In genomic region chr3:53821631-53822068, GRCh38 we compare ENCODE assay signal across 15 cellular contexts. TPM values are rescaled to one million over a fixed set of nuclear protein-coding genes. Genes with fewer than 3 reads are reported as not detected.
DNase-seq lines count a peak whose midpoint lies in the region; ATAC-seq and TF ChIP-seq lines count a peak whose summit lies in the region.
"Had no signal": no experiment of that assay in that cellular context is flagged by ENCODE, and none has a peak within 500 bp of the region (broad histone marks: within the 10 kb centered on the region; RNA-seq: fewer than 3 reads in every experiment).

No MANE protein-coding gene starts in this region.

- peaks cover 7% of the 10 kb centered on the region for H3K27me3 Mint-ChIP-seq in activated CD4-positive, alpha-beta memory T cell treated with anti-CD3 and anti-CD28 coated beads, Interleukin-2, amount 10 ng/mL, durations not matched to agents 7 days and 5 days
- H3K27me3 Mint-ChIP-seq: activated naive CD8-positive, alpha-beta T cell; B cell had no signal

- H3K9me3 ChIP-seq in left ventricle myocardium inferior (replicated peaks) (no peaks in the 10 kb centered on the region), MG63 (no peaks in the 10 kb centered on the region), heart left ventricle (no peaks in the 10 kb centered on the region)
- no peaks in the 10 kb centered on the region for H3K9me3 ChIP-seq in effector memory CD4-positive, alpha-beta T cell (ENCODE audit: control insufficient read depth, low read length)

- peaks cover 18% of the 10 kb centered on the region for H3K36me3 ChIP-seq in left ventricle myocardium inferior
- no peaks in the 10 kb centered on the region for H3K36me3 ChIP-seq in MG63
- no peaks in the 10 kb centered on the region for H3K36me3 ChIP-seq in heart left ventricle
- H3K36me3 ChIP-seq in effector memory CD4-positive, alpha-beta T cell (ENCODE audit: control insufficient read depth, insufficient read depth, low read length): no peaks in the 10 kb centered on the region

- peaks cover 26% of the 10 kb centered on the region for H3K4me1 Mint-ChIP-seq in activated CD4-positive, alpha-beta memory T cell treated with anti-CD3 and anti-CD28 coated beads, Interleukin-2, amount 10 ng/mL, durations not matched to agents 7 days and 5 days
- H3K4me1 Mint-ChIP-seq: B cell had no signal

- DNase-seq in Right ventricle myocardium inferior (ENCODE audit: missing footprints) (no peak), left ventricle myocardium inferior (no peak), MG63 (peak; percentile 35), heart left ventricle (peak in 1 of 5 donors; percentile 51), cerebellum (ENCODE audit: low spot score) (no peak), DMS153 (lab: John Stamatoyannopoulos, UW) (no peak)
- no peak for DNase-seq in activated CD4-positive, alpha-beta memory T cell treated with anti-CD3 and anti-CD28 coated beads, Interleukin-2, amount 10 ng/mL, durations not matched to agents 7 days and 5 days
- DNase-seq in effector memory CD4-positive, alpha-beta T cell: no peak
- DNase-seq: activated CD4-positive, CD25-positive, alpha-beta regulatory T cell; Kasumi-1 had no signal

- intact Hi-C loops in Right ventricle myocardium inferior (cut with DNase I): no loop called here
- intact Hi-C loops in left ventricle myocardium inferior (cut with micrococcal nuclease): no loop called here
- intact Hi-C loops in heart left ventricle (cut with DNase I): loop anchor here in 1 of 10 donors (1.0 kb wide), 1 partner anchor 32 kb away; no protein-coding TSS in a partner anchor

- CTCF ChIA-PET in activated CD4-positive, alpha-beta memory T cell treated with anti-CD3 and anti-CD28 coated beads, Interleukin-2, amount 10 ng/mL, durations not matched to agents 7 days and 5 days (lab: Charles Lee): no interaction called here

- H3K4me1 ChIP-seq in left ventricle myocardium inferior (peaks cover 6% of the 10 kb centered on the region), heart left ventricle (no peaks in the 10 kb centered on the region)
- no peaks in the 10 kb centered on the region for H3K4me1 ChIP-seq in effector memory CD4-positive, alpha-beta T cell (ENCODE audit: control insufficient read depth, insufficient read depth, low read length, poor library complexity, severe bottlenecking)

- TF ChIP-seq CTCF in left ventricle myocardium inferior (IDR thresholded peaks at IDR 0.05; ENCODE audit: borderline replicate concordance) (no peak), heart left ventricle (IDR thresholded peaks at IDR 0.05) (no peak)

- H3K27me3 ChIP-seq in left ventricle myocardium inferior (ENCODE audit: low read depth): peaks cover 4% of the 10 kb centered on the region
- H3K27me3 ChIP-seq in MG63: no peaks in the 10 kb centered on the region
- H3K27me3 ChIP-seq in heart left ventricle: no peaks in the 10 kb centered on the region
- no peaks in the 10 kb centered on the region for H3K27me3 ChIP-seq in effector memory CD4-positive, alpha-beta T cell (replicated peaks; ENCODE audit: control insufficient read depth, insufficient read depth, low read length, poor library complexity, severe bottlenecking)

- no peak overlapping the region for H3K27ac Mint-ChIP-seq in activated CD4-positive, alpha-beta memory T cell treated with anti-CD3 and anti-CD28 coated beads, Interleukin-2, amount 10 ng/mL, durations not matched to agents 7 days and 5 days
- H3K27ac Mint-ChIP-seq: activated naive CD8-positive, alpha-beta T cell; B cell; stimulated activated effector memory CD8-positive, alpha-beta T cell treated with anti-CD3 and anti-CD28 coated beads, Interleukin-12 subunit alpha, Interleukin-12 subunit beta, amount 100 ng/mL, for 72 hours had no signal

- no peaks in the 10 kb centered on the region for H3K9me3 Mint-ChIP-seq in activated CD4-positive, alpha-beta memory T cell treated with anti-CD3 and anti-CD28 coated beads, Interleukin-2, amount 10 ng/mL, durations not matched to agents 7 days and 5 days
- H3K9me3 Mint-ChIP-seq: stimulated activated effector memory CD8-positive, alpha-beta T cell treated with anti-CD3 and anti-CD28 coated beads, Interleukin-12 subunit alpha, Interleukin-12 subunit beta, amount 100 ng/mL, for 72 hours had no signal

- no peaks in the 10 kb centered on the region for H3K36me3 Mint-ChIP-seq in activated CD4-positive, alpha-beta memory T cell treated with anti-CD3 and anti-CD28 coated beads, Interleukin-2, amount 10 ng/mL, durations not matched to agents 7 days and 5 days (ENCODE audit: low read depth)
- H3K36me3 Mint-ChIP-seq: activated naive CD8-positive, alpha-beta T cell; stimulated activated effector memory CD8-positive, alpha-beta T cell treated with anti-CD3 and anti-CD28 coated beads, Interleukin-12 subunit alpha, Interleukin-12 subunit beta, amount 100 ng/mL, for 72 hours had no signal

- no peak overlapping the region for H3K4me3 Mint-ChIP-seq in activated CD4-positive, alpha-beta memory T cell treated with anti-CD3 and anti-CD28 coated beads, Interleukin-2, amount 10 ng/mL, durations not matched to agents 7 days and 5 days
- H3K4me3 Mint-ChIP-seq: activated naive CD8-positive, alpha-beta T cell; B cell; stimulated activated effector memory CD8-positive, alpha-beta T cell treated with anti-CD3 and anti-CD28 coated beads, Interleukin-12 subunit alpha, Interleukin-12 subunit beta, amount 100 ng/mL, for 72 hours had no signal

- POLR2A ChIA-PET in activated CD4-positive, alpha-beta memory T cell treated with anti-CD3 and anti-CD28 coated beads, Interleukin-2, amount 10 ng/mL, durations not matched to agents 7 days and 5 days (lab: Charles Lee): interaction anchor here (1.4 kb wide), 1 partner anchor 69 kb away, joined by 4 read pairs; no protein-coding TSS in a partner anchor

- no peak for TF ChIP-seq POLR2A in heart left ventricle (IDR thresholded peaks at IDR 0.05)

- H3K27ac ChIP-seq in left ventricle myocardium inferior (replicated peaks) (no peak overlapping the region), heart left ventricle (no peak overlapping the region)
- no peak overlapping the region for H3K27ac ChIP-seq in effector memory CD4-positive, alpha-beta T cell (ENCODE audit: insufficient read depth, low read length, poor library complexity, severe bottlenecking)
- H3K27ac ChIP-seq: skin epidermis had no signal

- H3K4me3 ChIP-seq in left ventricle myocardium inferior (no peak overlapping the region), MG63 (no peak overlapping the region), heart left ventricle (no peak overlapping the region)
- no peak overlapping the region for H3K4me3 ChIP-seq in effector memory CD4-positive, alpha-beta T cell (ENCODE audit: insufficient read depth, low read depth, low read length, poor library complexity, severe bottlenecking)
- H3K4me3 ChIP-seq: skin epidermis had no signal

- peak; percentile 70 for ATAC-seq in Right ventricle myocardium inferior
- peak in 3 of 4 donors; percentile 32 to 69 (median 47) for ATAC-seq in heart left ventricle
- ATAC-seq: stimulated activated effector memory CD8-positive, alpha-beta T cell treated with anti-CD3 and anti-CD28 coated beads, Interleukin-12 subunit alpha, Interleukin-12 subunit beta, amount 100 ng/mL, for 72 hours had no signal

- 40 to 50% (median 46%) methylated on average over 3 to 4 of the region's 4 CpGs for WGBS in heart left ventricle, 4 donors

RNA-seq across cellular contexts. Expression of gene CHDH, which starts 24.6 kb away (rescaled TPM):
- total RNA-seq in Right ventricle myocardium inferior: 11.0 TPM
- total RNA-seq in left ventricle myocardium inferior: 3.7 TPM
- 0.76 and 2.0 TPM in 2 replicates for total RNA-seq in MG63 (2014; rRNA removed; shearing (Covaris generic); ENCODE audit: low replicate concordance)
- total RNA-seq in heart left ventricle: 10 to 100 TPM in 2 of 9 donors, 1 to 10 TPM in 6, under 1 TPM in 1; 0.99 to 13.2 (median 5.8) TPM
- polyA plus RNA-seq in heart left ventricle: 1 to 10 TPM in 1 of 2 donors, under 1 TPM in 1; 0.69 to 1.6 TPM
- 4.5 TPM for total RNA-seq in cerebellum
- total RNA-seq in activated CD4-positive, alpha-beta memory T cell treated with anti-CD3 and anti-CD28 coated beads, Interleukin-2, amount 10 ng/mL, durations not matched to agents 7 days and 5 days: 1 to 10 TPM; 9.0 to 9.1 TPM

RNA-seq across cellular contexts. Expression of gene IL17RB, which starts 24.7 kb away (rescaled TPM):
- 3.2 TPM for total RNA-seq in Right ventricle myocardium inferior
- 0.47 TPM for total RNA-seq in left ventricle myocardium inferior
- 0.89 and 2.4 TPM in 2 replicates for total RNA-seq in MG63 (2014; rRNA removed; shearing (Covaris generic); ENCODE audit: low replicate concordance)
- total RNA-seq in heart left ventricle: 1 to 10 TPM in 2 of 9 donors, under 1 TPM in 6, not detected in 1; 0.09 to 1.5 (median 0.61) TPM
- polyA plus RNA-seq in heart left ventricle: under 1 TPM; 0.17 to 0.80 TPM
- total RNA-seq in cerebellum: 14.2 TPM
- total RNA-seq in activated CD4-positive, alpha-beta memory T cell treated with anti-CD3 and anti-CD28 coated beads, Interleukin-2, amount 10 ng/mL, durations not matched to agents 7 days and 5 days: 10 to 100 TPM; 60.7 to 62.4 TPM
- total RNA-seq: endothelial cell of umbilical vein had no signal
